In the genomic region with DNA sequence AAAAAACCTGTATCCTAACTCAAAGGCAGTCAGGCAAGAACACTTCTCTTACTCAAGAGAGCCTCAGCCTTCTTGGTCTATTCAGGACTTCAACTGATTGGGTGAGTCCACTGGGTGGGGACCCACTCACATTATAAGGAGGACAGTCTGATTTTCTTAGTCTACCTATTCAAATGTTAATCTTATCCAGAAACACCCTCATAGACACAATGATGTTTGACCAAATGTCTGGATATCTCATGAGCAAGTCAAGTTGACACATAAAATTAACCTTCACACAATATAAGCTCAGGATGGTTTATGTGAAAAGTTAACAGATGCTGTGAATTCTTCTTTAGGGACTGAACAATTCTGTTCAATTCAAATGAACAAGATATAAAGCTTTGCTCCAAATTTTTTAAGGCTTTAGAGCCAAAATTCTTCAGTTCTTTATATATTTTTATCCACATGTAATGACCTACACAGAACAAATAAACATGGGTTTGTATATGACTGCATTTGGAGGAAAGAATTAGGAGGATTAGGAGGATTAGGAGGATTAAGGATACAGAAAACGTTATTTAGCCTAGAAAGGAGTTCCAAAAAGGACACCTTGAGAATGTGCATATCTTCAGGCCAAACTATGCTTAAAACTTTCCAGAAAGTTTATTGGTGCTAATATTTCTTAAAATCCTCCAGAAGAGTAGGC, we compare ENCODE assay signal across 17 cellular contexts.
"Had no signal": no experiment of that assay in that cellular context is flagged by ENCODE, and none has a peak within 500 bp of the region (broad histone marks: within the 10 kb centered on the region; RNA-seq: fewer than 3 reads in every experiment).

No MANE protein-coding gene starts in this region.

- H3K4me3 Mint-ChIP-seq: activated T-cell treated with anti-CD3 and anti-CD28 coated beads, Interleukin-2, amount 50 U/mL, for 72 hours; mesothelial cell of epicardium; naive thymus-derived CD4-positive, alpha-beta T cell had no signal

- H3K4me1 Mint-ChIP-seq: mesothelial cell of epicardium; naive thymus-derived CD4-positive, alpha-beta T cell had no signal

- H3K27me3 ChIP-seq: body of pancreas, esophagus muscularis mucosa, spleen, testis had no signal

- ATAC-seq: activated naive CD4-positive, alpha-beta T cell treated with anti-CD3 and anti-CD28 coated beads, Interleukin-2, amount 50 U/mL, for 72 hours; activated T-cell treated with anti-CD3 and anti-CD28 coated beads, Interleukin-2, amount 50 U/mL, for 72 hours; body of pancreas; left colon; naive thymus-derived CD4-positive, alpha-beta T cell; stimulated activated naive CD8-positive, alpha-beta T cell treated with anti-CD3 and anti-CD28 coated beads, Interleukin-15, Interleukin-2, amounts not matched to agents 100 U/mL and 50 U/mL, for 24 hours had no signal

- H3K4me3 ChIP-seq: body of pancreas, esophagus muscularis mucosa, spleen, testis had no signal

- H3K9me3 Mint-ChIP-seq: activated naive CD4-positive, alpha-beta T cell treated with anti-CD3 and anti-CD28 coated beads, Interleukin-2, amount 50 U/mL, for 72 hours; activated T-cell treated with anti-CD3 and anti-CD28 coated beads, Interleukin-2, amount 50 U/mL, for 72 hours had no signal

- H3K27ac ChIP-seq: body of pancreas, esophagus muscularis mucosa, spleen, testis had no signal

- H3K36me3 ChIP-seq: esophagus muscularis mucosa, spleen had no signal

- DNase-seq: activated CD4-positive, alpha-beta T cell treated with anti-CD3 and anti-CD28 coated beads for 4 hours; activated CD4-positive, alpha-beta T cell treated with anti-CD3 and anti-CD28 coated beads, Interleukin-2, amount 50 U/mL, for 4 hours; activated CD4-positive, CD25-positive, alpha-beta regulatory T cell; activated naive CD4-positive, alpha-beta T cell; activated T-cell treated with anti-CD3 and anti-CD28 coated beads for 4 hours; activated T-cell treated with anti-CD3 and anti-CD28 coated beads, Interleukin-2, amount 50 U/mL, for 72 hours; anterior cingulate cortex; body of pancreas; hippocampal formation; left colon; naive thymus-derived CD4-positive, alpha-beta T cell; spleen; stimulated activated naive CD8-positive, alpha-beta T cell treated with anti-CD3 and anti-CD28 coated beads, Interleukin-15, Interleukin-2, amounts not matched to agents 100 U/mL and 50 U/mL, for 24 hours; testis had no signal

- H3K27ac Mint-ChIP-seq: activated naive CD4-positive, alpha-beta T cell treated with anti-CD3 and anti-CD28 coated beads, Interleukin-2, amount 50 U/mL, for 72 hours; activated T-cell treated with anti-CD3 and anti-CD28 coated beads, Interleukin-2, amount 50 U/mL, for 72 hours; naive thymus-derived CD4-positive, alpha-beta T cell had no signal

- H3K4me1 ChIP-seq: body of pancreas, esophagus muscularis mucosa, spleen, testis had no signal

- H3K9me3 ChIP-seq: body of pancreas, esophagus muscularis mucosa, spleen, testis had no signal

- H3K36me3 Mint-ChIP-seq: activated naive CD4-positive, alpha-beta T cell treated with anti-CD3 and anti-CD28 coated beads, Interleukin-2, amount 50 U/mL, for 72 hours; mesothelial cell of epicardium; naive thymus-derived CD4-positive, alpha-beta T cell had no signal
